ENCODE assay signal across 10 cellular contexts in the genomic region with DNA sequence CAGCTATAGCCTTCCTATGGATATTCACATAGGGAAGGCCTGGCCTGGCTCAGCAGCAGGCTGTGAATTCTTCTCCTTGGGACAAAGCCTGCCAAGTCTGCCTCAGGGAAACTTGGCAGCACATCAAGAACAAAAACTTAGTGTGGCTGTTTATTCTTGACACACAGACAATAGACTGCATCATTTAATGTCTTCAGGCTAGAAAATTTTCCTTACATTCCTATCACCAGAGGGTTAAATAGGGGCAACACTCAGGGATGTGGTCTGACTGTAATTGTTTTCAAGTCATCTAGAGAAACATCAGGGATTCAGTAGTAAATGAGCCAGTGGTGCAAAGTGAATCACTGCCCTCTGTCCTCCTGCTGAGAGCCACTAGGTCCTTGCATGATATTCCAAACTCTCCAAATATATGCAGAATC.
DNase-seq lines count a peak whose midpoint lies in the region; ATAC-seq, FAIRE-seq and TF ChIP-seq lines count a peak whose summit lies in the region.
"Had no signal": no experiment of that assay in that cellular context is flagged by ENCODE, and none has a peak within 500 bp of the region (broad histone marks: within the 10 kb centered on the region; RNA-seq: fewer than 3 reads in every experiment).

No MANE protein-coding gene starts in this region.

- H3K9me3 ChIP-seq in PC-9 (ENCODE audit: insufficient read depth, low read depth) = no peaks in the 10 kb centered on the region
- H3K9me3 ChIP-seq in ovary = no peaks in the 10 kb centered on the region
- no peaks in the 10 kb centered on the region for H3K9me3 ChIP-seq in CD8-positive, alpha-beta memory T cell (ENCODE audit: low read length)
- H3K9me3 ChIP-seq in HepG2 (ENCODE audit: low read length) = no peaks in the 10 kb centered on the region
- H3K9me3 ChIP-seq: pancreas had no signal

- H3K9me2 ChIP-seq in PC-9 (ENCODE audit: insufficient read depth) = no peaks in the 10 kb centered on the region; the same call in 1 of the 2 replicates

- TF ChIP-seq POLR2A in ovary (IDR thresholded peaks at IDR 0.05) (no peak), HepG2 (IDR thresholded peaks at IDR 0.05; ENCODE audit: insufficient read depth in 1 of 2, low read depth in 2 of 2, low read length in 2 of 2) (no peak)

- no peak overlapping the region for H3K9ac ChIP-seq in HepG2 (ENCODE audit: insufficient read depth, low read depth, low read length)

- TF ChIP-seq EP300 in ovary (IDR thresholded peaks at IDR 0.05) = no peak
- no peak for TF ChIP-seq EP300 in HepG2 (IDR thresholded peaks at IDR 0.05; ENCODE audit: low read depth in 2 of 2, low read length in 2 of 2)
- no peak for TF ChIP-seq EP300 in HepG2 (CRISPR knock-in tag; IDR thresholded peaks at IDR 0.05; ENCODE audit: borderline replicate concordance)

- TF ChIP-seq RAD21 in HepG2 (CRISPR knock-in tag; IDR thresholded peaks at IDR 0.05) = no peak

- peaks cover 3 to 14% (median 10%) of the 10 kb centered on the region in 5 donors for H3K9me3 Mint-ChIP-seq in CD8-positive, alpha-beta memory T cell
- peaks cover 0 to 2% (median 0%) of the 10 kb centered on the region in 9 donors for H3K9me3 Mint-ChIP-seq in naive thymus-derived CD8-positive, alpha-beta T cell

- no peak overlapping the region for H3K4me3 Mint-ChIP-seq in CD8-positive, alpha-beta memory T cell
- no peak overlapping the region for H3K4me3 Mint-ChIP-seq in naive thymus-derived CD8-positive, alpha-beta T cell

- POLR2A ChIA-PET in PC-9 (lab: Charles Lee; ENCODE audit: unreplicated experiment) (no interaction called here), HepG2 (lab: Yijun Ruan, JAX) (no interaction called here)
- POLR2A ChIA-PET in CD8-positive, alpha-beta memory T cell (lab: Charles Lee) = no interaction called here
- POLR2A ChIA-PET in naive thymus-derived CD8-positive, alpha-beta T cell (lab: Charles Lee) = no interaction called here

- no peaks in the 10 kb centered on the region for H3K36me3 ChIP-seq in PC-9 (ENCODE audit: low read depth)
- no peaks in the 10 kb centered on the region for H3K36me3 ChIP-seq in ovary
- no peaks in the 10 kb centered on the region for H3K36me3 ChIP-seq in CD8-positive, alpha-beta memory T cell (ENCODE audit: insufficient read depth, low read length)
- H3K36me3 ChIP-seq in HepG2 (replicated peaks in 1 of 2; ENCODE audit: control insufficient read depth in 1 of 2, insufficient read depth in 2 of 2, low read length in 2 of 2) = no peaks in the 10 kb centered on the region
- H3K36me3 ChIP-seq: pancreas had no signal

- H3K27me3 Mint-ChIP-seq in CD8-positive, alpha-beta memory T cell = no peaks in the 10 kb centered on the region
- peaks cover 0 to 3% (median 0%) of the 10 kb centered on the region in 5 donors for H3K27me3 Mint-ChIP-seq in naive thymus-derived CD8-positive, alpha-beta T cell

- DNase-seq in COLO829 (ENCODE audit: low spot score) = peak; percentile 53
- peak; percentile 65 to 81 for DNase-seq in PC-9
- DNase-seq in fibroblast of the conjunctiva (ENCODE audit: low read depth) = peak; percentile 85
- peak in 4 of 5 donors; percentile 36 to 66 (median 51) for DNase-seq in ovary
- no peak for DNase-seq in CD8-positive, alpha-beta memory T cell
- no peak for DNase-seq in naive thymus-derived CD8-positive, alpha-beta T cell
- no peak for DNase-seq in effector CD4-positive, alpha-beta T cell
- DNase-seq in HepG2 (ENCODE audit: low spot score) = no peak
- DNase-seq: DND-41, pancreas had no signal

- CTCF ChIA-PET in PC-9 (lab: Charles Lee) (no interaction called here), HepG2 (lab: Yijun Ruan, JAX; ENCODE audit: low intra/inter-chr PET ratio, low total read pairs) (no interaction called here)
- CTCF ChIA-PET in CD8-positive, alpha-beta memory T cell (lab: Charles Lee) = no interaction called here

- H3F3A ChIP-seq in PC-9 (ENCODE audit: insufficient read depth, low read depth) = peaks cover 13% of the 10 kb centered on the region; the same call in 1 of the 2 replicates

- no peaks in the 10 kb centered on the region for H4K20me1 ChIP-seq in PC-9 (ENCODE audit: insufficient read depth)
- H4K20me1 ChIP-seq in HepG2 (ENCODE audit: insufficient read depth, low read length) = no peaks in the 10 kb centered on the region

- H2AFZ ChIP-seq in PC-9 (no peak overlapping the region), HepG2 (ENCODE audit: low read length) (no peak overlapping the region)

- no peak overlapping the region for H3K4me2 ChIP-seq in PC-9
- no peak overlapping the region for H3K4me2 ChIP-seq in HepG2 (ENCODE audit: low read depth, low read length)

- H3K36me3 Mint-ChIP-seq in CD8-positive, alpha-beta memory T cell = no peaks in the 10 kb centered on the region
- H3K36me3 Mint-ChIP-seq in naive thymus-derived CD8-positive, alpha-beta T cell = no peaks in the 10 kb centered on the region

- intact Hi-C loops in PC-9 (cut with micrococcal nuclease; ENCODE audit: unreplicated experiment) (loop anchor here (2.0 kb wide), 1 partner anchor 39 kb away; no protein-coding TSS in a partner anchor), ovary (cut with DNase I) (loop anchor here in 1 of 4 donors (10.0 kb wide), 1 partner anchor 123 kb away; no protein-coding TSS in a partner anchor), HepG2 (cut with micrococcal nuclease; ENCODE audit: unreplicated experiment) (no loop called here)

- in situ Hi-C loops in HepG2 (cut with HindIII; ENCODE audit: extremely low pct_ligation_motif_present, low pct_unique_long_range_greater_than_20kb) = no loop called here

- peaks cover 9% of the 10 kb centered on the region for H3K4me1 ChIP-seq in PC-9 (replicated peaks; ENCODE audit: insufficient read depth)
- H3K4me1 ChIP-seq in ovary (ENCODE audit: insufficient read depth) = peaks cover 4% of the 10 kb centered on the region
- H3K4me1 ChIP-seq in CD8-positive, alpha-beta memory T cell (ENCODE audit: insufficient read depth, low read length) = no peaks in the 10 kb centered on the region
- no peaks in the 10 kb centered on the region for H3K4me1 ChIP-seq in HepG2 (ENCODE audit: insufficient read depth, low read length)
- H3K4me1 ChIP-seq: pancreas had no signal

- BruUV-seq in PC-9 (replicated peaks; lab: Mats Ljungman, UMichigan) (no TSS peak), HepG2 (replicated peaks; lab: Mats Ljungman, UMichigan) (no TSS peak)

- H3K27me3 ChIP-seq in PC-9 (ENCODE audit: insufficient read depth, low read depth) = no peaks in the 10 kb centered on the region
- no peaks in the 10 kb centered on the region for H3K27me3 ChIP-seq in ovary
- H3K27me3 ChIP-seq in CD8-positive, alpha-beta memory T cell (ENCODE audit: insufficient read depth, low read length, poor library complexity, severe bottlenecking) = no peaks in the 10 kb centered on the region
- H3K27me3 ChIP-seq in HepG2 (ENCODE audit: control insufficient read depth in 1 of 2, insufficient read depth in 2 of 2, low read length in 2 of 2) = no peaks in the 10 kb centered on the region
- H3K27me3 ChIP-seq: pancreas had no signal

- TF ChIP-seq CTCF in PC-9 (conservative IDR thresholded peaks at IDR 0.05) (no peak), ovary (IDR thresholded peaks at IDR 0.05) (no peak), HepG2 (CRISPR knock-in tag; IDR thresholded peaks at IDR 0.05) (no peak)

- H3K27ac ChIP-seq in PC-9 = no peak overlapping the region
- H3K27ac ChIP-seq in ovary = no peak overlapping the region
- H3K27ac ChIP-seq in CD8-positive, alpha-beta memory T cell (ENCODE audit: low read depth, low read length) = no peak overlapping the region
- no peak overlapping the region for H3K27ac ChIP-seq in HepG2 (ENCODE audit: extremely low read length, insufficient read depth, low read length)
- H3K27ac ChIP-seq: pancreas had no signal

- H3K4me1 Mint-ChIP-seq in CD8-positive, alpha-beta memory T cell = no peaks in the 10 kb centered on the region
- no peaks in the 10 kb centered on the region for H3K4me1 Mint-ChIP-seq in naive thymus-derived CD8-positive, alpha-beta T cell

- H3K79me2 ChIP-seq in PC-9 (ENCODE audit: low read depth) = no peaks in the 10 kb centered on the region
- no peaks in the 10 kb centered on the region for H3K79me2 ChIP-seq in HepG2 (ENCODE audit: insufficient read depth, low read length)

- H3K4me3 ChIP-seq in PC-9 (no peak overlapping the region), ovary (no peak overlapping the region), HepG2 (replicated peaks in 1 of 3; ENCODE audit: insufficient read depth in 1 of 3, low read depth in 2 of 3, low read length in 3 of 3) (no peak overlapping the region)
- no peak overlapping the region for H3K4me3 ChIP-seq in CD8-positive, alpha-beta memory T cell (ENCODE audit: low read length)
- H3K4me3 ChIP-seq: pancreas had no signal

- FAIRE-seq in HepG2 (lab: Jason Lieb, UNC) = no peak
- FAIRE-seq: pancreas had no signal

- ATAC-seq in naive thymus-derived CD8-positive, alpha-beta T cell = no peak
- ATAC-seq in HepG2 = no peak
- ATAC-seq: pancreas had no signal

- no peak overlapping the region for H3K27ac Mint-ChIP-seq in CD8-positive, alpha-beta memory T cell
- H3K27ac Mint-ChIP-seq in naive thymus-derived CD8-positive, alpha-beta T cell = no peak overlapping the region

TF ChIP-seq in HepG2, 621 proteins besides CTCF, POLR2A, EP300 and RAD21 (continues in another document):
- TF ChIP-seq IKZF1 (IDR thresholded peaks at IDR 0.05) = no peak
- TF ChIP-seq, protein P1, sequence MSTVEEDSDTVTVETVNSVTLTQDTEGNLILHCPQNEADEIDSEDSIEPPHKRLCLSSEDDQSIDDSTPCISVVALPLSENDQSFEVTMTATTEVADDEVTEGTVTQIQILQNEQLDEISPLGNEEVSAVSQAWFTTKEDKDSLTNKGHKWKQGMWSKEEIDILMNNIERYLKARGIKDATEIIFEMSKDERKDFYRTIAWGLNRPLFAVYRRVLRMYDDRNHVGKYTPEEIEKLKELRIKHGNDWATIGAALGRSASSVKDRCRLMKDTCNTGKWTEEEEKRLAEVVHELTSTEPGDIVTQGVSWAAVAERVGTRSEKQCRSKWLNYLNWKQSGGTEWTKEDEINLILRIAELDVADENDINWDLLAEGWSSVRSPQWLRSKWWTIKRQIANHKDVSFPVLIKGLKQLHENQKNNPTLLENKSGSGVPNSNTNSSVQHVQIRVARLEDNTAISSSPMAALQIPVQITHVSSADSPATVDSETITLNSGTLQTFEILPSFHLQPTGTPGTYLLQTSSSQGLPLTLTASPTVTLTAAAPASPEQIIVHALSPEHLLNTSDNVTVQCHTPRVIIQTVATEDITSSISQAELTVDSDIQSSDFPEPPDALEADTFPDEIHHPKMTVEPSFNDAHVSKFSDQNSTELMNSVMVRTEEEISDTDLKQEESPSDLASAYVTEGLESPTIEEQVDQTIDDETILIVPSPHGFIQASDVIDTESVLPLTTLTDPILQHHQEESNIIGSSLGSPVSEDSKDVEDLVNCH (CRISPR knock-in tag; IDR thresholded peaks at IDR 0.05) = no peak

Comparison
In these comparisons a context has a peak if more than half of its experiments do, and no peak if none do; other contexts are left out.
1. DNase-seq: peak in COLO829 (single experiment), PC-9 (2 of 2), fibroblast of the conjunctiva (single experiment) and ovary (4 of 5); none in CD8-positive, alpha-beta memory T cell (0 of 5), naive thymus-derived CD8-positive, alpha-beta T cell (0 of 10), effector CD4-positive, alpha-beta T cell (single experiment) and HepG2 (single experiment).